19 cellular contexts compared by ENCODE assay signal in the genomic region with DNA sequence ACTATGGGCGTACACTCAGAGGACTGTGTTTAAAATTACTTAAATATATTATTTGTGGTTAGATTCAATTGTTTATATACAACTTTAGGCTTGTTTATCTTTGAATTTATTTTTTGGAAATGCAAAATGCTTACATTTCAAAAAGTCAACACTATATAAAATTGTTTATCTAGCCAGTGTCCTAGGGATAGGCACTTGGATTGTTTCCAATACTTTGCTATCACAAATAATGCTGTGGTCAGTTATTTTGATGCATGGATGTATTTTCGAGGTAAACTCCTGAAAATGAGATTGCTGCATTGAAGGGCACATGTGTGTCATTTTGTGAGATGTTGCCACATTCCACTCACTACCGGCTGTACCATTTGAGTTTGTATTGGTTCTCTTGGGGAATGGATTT.
DNase-seq lines count a peak whose midpoint lies in the region; ATAC-seq and TF ChIP-seq lines count a peak whose summit lies in the region.
"Had no signal": no experiment of that assay in that cellular context is flagged by ENCODE, and none has a peak within 500 bp of the region (broad histone marks: within the 10 kb centered on the region; RNA-seq: fewer than 3 reads in every experiment).

No MANE protein-coding gene starts in this region.

- TF ChIP-seq EP300 in tibial nerve (IDR thresholded peaks at IDR 0.05) = no peak

- H3K9me3 Mint-ChIP-seq in GM23338 (0 out of 3 replicates have a peak, but pooled peaks cover 4% of the 10 kb centered on the region), neural progenitor cell (peaks cover 2% of the 10 kb centered on the region)

- ATAC-seq in GM23338 = no peak
- ATAC-seq: GM12878 had no signal

- DNase-seq in GM23338 (ENCODE audit: low spot score) (no peak), neural progenitor cell (ENCODE audit: low spot score) (no peak), GM13977 (ENCODE audit: low spot score) (no peak), left ventricle myocardium inferior (no peak), tibial nerve (ENCODE audit: low spot score in 2 of 2) (no peak)
- DNase-seq: AML-193; BE2C; CD4-positive, alpha-beta memory T cell; COR-L47; DMS153; DMS79; EL; GDM1; GOT3; HFFc6 had no signal

- H3K27me3 Mint-ChIP-seq in GM23338 (ENCODE audit: insufficient read depth, low read depth, poor library complexity) = peaks cover 6% of the 10 kb centered on the region
- peaks cover 5% of the 10 kb centered on the region for H3K27me3 Mint-ChIP-seq in neural progenitor cell (ENCODE audit: insufficient read depth, low read depth)

- H3K36me3 Mint-ChIP-seq in GM23338 (ENCODE audit: low read depth) (peaks cover under 1% of the 10 kb centered on the region; the same call in 1 of the 3 replicates), neural progenitor cell (no peaks in the 10 kb centered on the region)
- H3K36me3 Mint-ChIP-seq: CD4-positive, alpha-beta memory T cell had no signal

- TF ChIP-seq POLR2A in tibial nerve (IDR thresholded peaks at IDR 0.05) = no peak

- H4K20me1 ChIP-seq in GM23338 (replicated peaks; ENCODE audit: insufficient read depth) = no peaks in the 10 kb centered on the region
- no peaks in the 10 kb centered on the region for H4K20me1 ChIP-seq in neural progenitor cell (ENCODE audit: low read depth)
- H4K20me1 ChIP-seq: BLaER1 treated with 17β-estradiol and CSF1 and Interleukin-3, amounts not matched to agents 10 nM and 100 nM had no signal

- 75 to 87% methylated on average over 3 of the region's 3 CpGs for WGBS in tibial nerve, 2 donors

- in situ Hi-C loops in GM13977 (cut with MboI; ENCODE audit: low pct_unique_long_range_greater_than_20kb, low sequenced_read_pairs, unreplicated experiment) = no loop called here

- no peak overlapping the region for H3K4me2 ChIP-seq in GM23338
- H3K4me2 ChIP-seq in neural progenitor cell = no peak overlapping the region
- H3K4me2 ChIP-seq: BLaER1 treated with 17β-estradiol and CSF1 and Interleukin-3, amounts not matched to agents 10 nM and 100 nM had no signal

- H3K9me3 ChIP-seq in neural progenitor cell (ENCODE audit: low read depth) (no peaks in the 10 kb centered on the region), left ventricle myocardium inferior (replicated peaks) (peaks cover 7% of the 10 kb centered on the region), tibial nerve (peaks cover 0 to 8% (median 0%) of the 10 kb centered on the region in 4 donors)
- H3K9me3 ChIP-seq: BE2C, HAP-1 had no signal

- H3K9ac ChIP-seq in neural progenitor cell = no peak overlapping the region
- H3K9ac ChIP-seq: BLaER1 treated with 17β-estradiol and CSF1 and Interleukin-3, amounts not matched to agents 10 nM and 100 nM had no signal

- peaks cover 49% of the 10 kb centered on the region for H3K4me1 Mint-ChIP-seq in GM23338
- peaks cover 14% of the 10 kb centered on the region for H3K4me1 Mint-ChIP-seq in neural progenitor cell
- H3K4me1 Mint-ChIP-seq: CD4-positive, alpha-beta memory T cell had no signal

- no peak for TF ChIP-seq CTCF in C4-2B (conservative IDR thresholded peaks at IDR 0.05)
- TF ChIP-seq CTCF in GM23338 (conservative IDR thresholded peaks at IDR 0.05; ENCODE audit: low read depth in 2 of 2) = no peak
- TF ChIP-seq CTCF in neural progenitor cell (IDR thresholded peaks at IDR 0.05) = no peak
- no peak for TF ChIP-seq CTCF in GM13977 (IDR thresholded peaks at IDR 0.05; ENCODE audit: extremely low read depth, insufficient read depth, missing control alignments)
- no peak for TF ChIP-seq CTCF in left ventricle myocardium inferior (IDR thresholded peaks at IDR 0.05; ENCODE audit: borderline replicate concordance)
- no peak for TF ChIP-seq CTCF in tibial nerve (IDR thresholded peaks at IDR 0.05)

- H3K9me2 ChIP-seq in GM23338 (ENCODE audit: insufficient read depth) = no peaks in the 10 kb centered on the region

- H3K4me3 ChIP-seq in GM23338 (no peak overlapping the region), neural progenitor cell (no peak overlapping the region), left ventricle myocardium inferior (no peak overlapping the region), tibial nerve (no peak overlapping the region)
- H3K4me3 ChIP-seq: BLaER1 treated with 17β-estradiol and CSF1 and Interleukin-3, amounts not matched to agents 10 nM and 100 nM; GM12878; HAP-1 had no signal

- H3K79me2 ChIP-seq in GM23338 (replicated peaks; ENCODE audit: insufficient read depth) = no peaks in the 10 kb centered on the region
- H3K79me2 ChIP-seq in neural progenitor cell (ENCODE audit: low read depth) = no peaks in the 10 kb centered on the region

- no peaks in the 10 kb centered on the region for H3K27me3 ChIP-seq in GM23338 (ENCODE audit: insufficient read depth)
- no peaks in the 10 kb centered on the region for H3K27me3 ChIP-seq in neural progenitor cell
- H3K27me3 ChIP-seq in left ventricle myocardium inferior (ENCODE audit: low read depth) = peaks cover 54% of the 10 kb centered on the region
- H3K27me3 ChIP-seq in tibial nerve = no peaks in the 10 kb centered on the region
- H3K27me3 ChIP-seq: BE2C had no signal

- peaks cover 17% of the 10 kb centered on the region for H3K4me1 ChIP-seq in GM23338 (ENCODE audit: insufficient read depth)
- peaks cover 36% of the 10 kb centered on the region for H3K4me1 ChIP-seq in neural progenitor cell
- H3K4me1 ChIP-seq in left ventricle myocardium inferior = no peaks in the 10 kb centered on the region
- H3K4me1 ChIP-seq in tibial nerve = no peaks in the 10 kb centered on the region
- H3K4me1 ChIP-seq: BE2C, HAP-1 had no signal

- no peak overlapping the region for H2AFZ ChIP-seq in GM23338
- H2AFZ ChIP-seq in neural progenitor cell (replicated peaks) = no peak overlapping the region

- no peaks in the 10 kb centered on the region for H3F3A ChIP-seq in GM23338 (replicated peaks; ENCODE audit: low read depth)
- H3F3A ChIP-seq in neural progenitor cell (ENCODE audit: low read depth) = peaks cover 18% of the 10 kb centered on the region

- H3K36me3 ChIP-seq in GM23338 (ENCODE audit: insufficient read depth) = no peaks in the 10 kb centered on the region
- no peaks in the 10 kb centered on the region for H3K36me3 ChIP-seq in neural progenitor cell
- no peaks in the 10 kb centered on the region for H3K36me3 ChIP-seq in left ventricle myocardium inferior
- H3K36me3 ChIP-seq in tibial nerve = no peaks in the 10 kb centered on the region
- H3K36me3 ChIP-seq: BE2C; BLaER1 treated with 17β-estradiol and CSF1 and Interleukin-3, amounts not matched to agents 10 nM and 100 nM; HAP-1 had no signal

- H3K27ac Mint-ChIP-seq in GM23338 (peak overlapping the region; percentile 40), neural progenitor cell (peak overlapping the region; percentile 44)
- H3K27ac Mint-ChIP-seq: CD4-positive, alpha-beta memory T cell; HFFc6 had no signal

- no peak overlapping the region for H3K4me3 Mint-ChIP-seq in GM23338
- no peak overlapping the region for H3K4me3 Mint-ChIP-seq in neural progenitor cell
- H3K4me3 Mint-ChIP-seq: CD4-positive, alpha-beta memory T cell; HFFc6 had no signal

- H3K27ac ChIP-seq in C4-2B (peak overlapping the region; percentile 89), GM23338 (ENCODE audit: low read depth) (no peak overlapping the region), neural progenitor cell (no peak overlapping the region), left ventricle myocardium inferior (replicated peaks) (no peak overlapping the region), tibial nerve (no peak overlapping the region)
- H3K27ac ChIP-seq: BLaER1 treated with 17β-estradiol and CSF1 and Interleukin-3, amounts not matched to agents 10 nM and 100 nM had no signal

- intact Hi-C loops in left ventricle myocardium inferior (cut with micrococcal nuclease) = no loop called here

TF ChIP-seq in GM23338, 12 proteins besides CTCF, POLR2A, EP300 and RAD21 (continues in another document):
- TF ChIP-seq NANOG (IDR thresholded peaks at IDR 0.05; ENCODE audit: borderline replicate concordance) = no peak
- TF ChIP-seq, protein P1, sequence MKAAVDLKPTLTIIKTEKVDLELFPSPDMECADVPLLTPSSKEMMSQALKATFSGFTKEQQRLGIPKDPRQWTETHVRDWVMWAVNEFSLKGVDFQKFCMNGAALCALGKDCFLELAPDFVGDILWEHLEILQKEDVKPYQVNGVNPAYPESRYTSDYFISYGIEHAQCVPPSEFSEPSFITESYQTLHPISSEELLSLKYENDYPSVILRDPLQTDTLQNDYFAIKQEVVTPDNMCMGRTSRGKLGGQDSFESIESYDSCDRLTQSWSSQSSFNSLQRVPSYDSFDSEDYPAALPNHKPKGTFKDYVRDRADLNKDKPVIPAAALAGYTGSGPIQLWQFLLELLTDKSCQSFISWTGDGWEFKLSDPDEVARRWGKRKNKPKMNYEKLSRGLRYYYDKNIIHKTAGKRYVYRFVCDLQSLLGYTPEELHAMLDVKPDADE (IDR thresholded peaks at IDR 0.05) = no peak
- no peak for TF ChIP-seq EZH2phosphoT487 (IDR thresholded peaks at IDR 0.05; ENCODE audit: unreplicated experiment)
- no peak for TF ChIP-seq CREB1 (CRISPR knock-in tag; IDR thresholded peaks at IDR 0.05; ENCODE audit: low read depth)
- no peak for TF ChIP-seq EZH2 (IDR thresholded peaks at IDR 0.05; ENCODE audit: low read depth, unreplicated experiment)
- no peak for TF ChIP-seq ZNF331 (CRISPR knock-in tag; IDR thresholded peaks at IDR 0.05; ENCODE audit: low read depth)
- no peak for TF ChIP-seq ZNF114 (CRISPR knock-in tag; IDR thresholded peaks at IDR 0.05)
- TF ChIP-seq, protein P2, sequence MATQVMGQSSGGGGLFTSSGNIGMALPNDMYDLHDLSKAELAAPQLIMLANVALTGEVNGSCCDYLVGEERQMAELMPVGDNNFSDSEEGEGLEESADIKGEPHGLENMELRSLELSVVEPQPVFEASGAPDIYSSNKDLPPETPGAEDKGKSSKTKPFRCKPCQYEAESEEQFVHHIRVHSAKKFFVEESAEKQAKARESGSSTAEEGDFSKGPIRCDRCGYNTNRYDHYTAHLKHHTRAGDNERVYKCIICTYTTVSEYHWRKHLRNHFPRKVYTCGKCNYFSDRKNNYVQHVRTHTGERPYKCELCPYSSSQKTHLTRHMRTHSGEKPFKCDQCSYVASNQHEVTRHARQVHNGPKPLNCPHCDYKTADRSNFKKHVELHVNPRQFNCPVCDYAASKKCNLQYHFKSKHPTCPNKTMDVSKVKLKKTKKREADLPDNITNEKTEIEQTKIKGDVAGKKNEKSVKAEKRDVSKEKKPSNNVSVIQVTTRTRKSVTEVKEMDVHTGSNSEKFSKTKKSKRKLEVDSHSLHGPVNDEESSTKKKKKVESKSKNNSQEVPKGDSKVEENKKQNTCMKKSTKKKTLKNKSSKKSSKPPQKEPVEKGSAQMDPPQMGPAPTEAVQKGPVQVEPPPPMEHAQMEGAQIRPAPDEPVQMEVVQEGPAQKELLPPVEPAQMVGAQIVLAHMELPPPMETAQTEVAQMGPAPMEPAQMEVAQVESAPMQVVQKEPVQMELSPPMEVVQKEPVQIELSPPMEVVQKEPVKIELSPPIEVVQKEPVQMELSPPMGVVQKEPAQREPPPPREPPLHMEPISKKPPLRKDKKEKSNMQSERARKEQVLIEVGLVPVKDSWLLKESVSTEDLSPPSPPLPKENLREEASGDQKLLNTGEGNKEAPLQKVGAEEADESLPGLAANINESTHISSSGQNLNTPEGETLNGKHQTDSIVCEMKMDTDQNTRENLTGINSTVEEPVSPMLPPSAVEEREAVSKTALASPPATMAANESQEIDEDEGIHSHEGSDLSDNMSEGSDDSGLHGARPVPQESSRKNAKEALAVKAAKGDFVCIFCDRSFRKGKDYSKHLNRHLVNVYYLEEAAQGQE (IDR thresholded peaks at IDR 0.05; ENCODE audit: unreplicated experiment) = no peak
